8 cellular contexts compared by ENCODE assay signal in the genomic region with DNA sequence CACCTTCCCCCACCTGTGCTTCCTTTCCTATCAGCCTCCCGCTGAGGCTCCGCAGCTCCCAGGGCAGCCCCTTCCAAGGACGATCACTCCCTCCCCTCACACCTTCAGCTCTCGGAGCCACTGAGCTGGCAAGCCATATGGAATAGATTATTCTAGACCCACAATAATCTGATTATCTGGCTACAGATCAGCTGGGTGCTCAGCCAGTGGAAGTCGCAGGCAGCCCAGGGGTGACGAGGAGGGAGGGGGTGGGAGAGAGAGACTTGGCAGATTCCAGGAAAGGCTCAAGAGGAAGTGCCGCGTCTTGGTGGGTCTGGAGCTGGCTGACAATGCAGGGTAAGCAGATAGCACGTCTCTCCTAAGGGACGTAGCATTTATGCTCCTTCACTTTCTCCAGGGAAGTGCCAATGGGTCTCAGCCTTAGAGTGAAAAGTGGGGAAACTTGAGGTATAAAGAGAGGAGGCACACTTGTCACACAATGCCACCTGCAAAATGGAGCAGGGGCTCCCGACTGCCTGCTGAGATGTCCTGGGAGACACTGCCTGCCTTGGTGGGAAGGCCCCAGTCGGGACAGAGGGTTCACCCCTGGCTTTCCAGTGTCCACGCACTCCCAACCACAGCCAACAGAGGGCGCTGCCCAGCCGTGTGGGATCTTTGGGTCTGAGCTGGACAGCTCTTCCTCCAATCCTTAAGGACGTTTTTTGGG. TPM values are rescaled to one million over a fixed set of nuclear protein-coding genes. Genes with fewer than 3 reads are reported as not detected.
A peak's percentile ranks its signal among the peaks of the same experiment; 100 is the strongest.
DNase-seq lines count a peak whose midpoint lies in the region; ATAC-seq and TF ChIP-seq lines count a peak whose summit lies in the region.

No MANE protein-coding gene starts in this region.

- no peaks in the 10 kb centered on the region for H3K9me3 Mint-ChIP-seq in HFFc6
- no peaks in the 10 kb centered on the region for H3K9me3 Mint-ChIP-seq in activated CD8-positive, alpha-beta T cell treated with anti-CD3 and anti-CD28 coated beads, Interleukin-2, amount 10 ng/mL, durations not matched to agents 7 days and 5 days (ENCODE audit: insufficient read depth)
- H3K9me3 Mint-ChIP-seq in endodermal cell, result no peaks in the 10 kb centered on the region

- H3K4me1 Mint-ChIP-seq in HFFc6 (ENCODE audit: low read depth) (peaks cover 25% of the 10 kb centered on the region), endodermal cell (peaks cover 15% of the 10 kb centered on the region)
- peaks cover 5% of the 10 kb centered on the region for H3K4me1 Mint-ChIP-seq in activated CD8-positive, alpha-beta T cell treated with anti-CD3 and anti-CD28 coated beads, Interleukin-2, amount 10 ng/mL, durations not matched to agents 7 days and 5 days (ENCODE audit: low read depth)

- CTCF ChIA-PET in activated CD8-positive, alpha-beta T cell treated with anti-CD3 and anti-CD28 coated beads, Interleukin-2, amount 10 ng/mL, durations not matched to agents 7 days and 5 days (lab: Charles Lee), result interaction anchor here (0.7 to 6.3 kb wide), 36 partner anchors 9 to 432 kb away, joined by 3 to 100 read pairs (median 4); a partner anchor contains a TSS

- H3K27ac ChIP-seq in endodermal cell (ENCODE audit: low read depth, low read length), result no peak overlapping the region

- no peak overlapping the region for H3K4me3 Mint-ChIP-seq in HFFc6
- H3K4me3 Mint-ChIP-seq in activated CD8-positive, alpha-beta T cell treated with anti-CD3 and anti-CD28 coated beads, Interleukin-2, amount 10 ng/mL, durations not matched to agents 7 days and 5 days, result no peak overlapping the region
- peak overlapping the region; percentile 30 for H3K4me3 Mint-ChIP-seq in endodermal cell

- no peaks in the 10 kb centered on the region for H3K9me3 ChIP-seq in ES-I3 (ENCODE audit: control insufficient read depth, insufficient read depth, low read length)
- H3K9me3 ChIP-seq in endodermal cell (ENCODE audit: control insufficient read depth, low read length), result no peaks in the 10 kb centered on the region

- peak overlapping the region; percentile 62 for H3K4me3 ChIP-seq in endodermal cell (ENCODE audit: low read length)

- H3K27me3 ChIP-seq in endodermal cell (ENCODE audit: control insufficient read depth, insufficient read depth, low read length, poor library complexity, severe bottlenecking), result peaks cover 23% of the 10 kb centered on the region

- ATAC-seq in activated CD8-positive, alpha-beta T cell treated with anti-CD3 and anti-CD28 coated beads, Interleukin-2, amount 10 ng/mL, durations not matched to agents 7 days and 5 days, result peak; percentile 84
- no peak for ATAC-seq in GM21515 (IDR thresholded peaks at IDR 0.05; ENCODE audit: unreplicated experiment)

- DNase-seq in HFFc6 (peak; percentile 50), NCI-H82 (lab: John Stamatoyannopoulos, UW) (peak; percentile 97), endodermal cell (peak; percentile 98), midbrain (lab: John Stamatoyannopoulos, UW) (peak; percentile 82)
- peak; percentile 76 for DNase-seq in activated CD8-positive, alpha-beta T cell treated with anti-CD3 and anti-CD28 coated beads, Interleukin-2, amount 10 ng/mL, durations not matched to agents 7 days and 5 days
- peak; percentile 34 to 46 for DNase-seq in stimulated activated CD8-positive, alpha-beta memory T cell treated with anti-CD3 and anti-CD28 coated beads, Interleukin-7, amount 100 ng/mL, for 1 hour (ENCODE audit: low read depth in 2 of 2)

- POLR2A ChIA-PET in activated CD8-positive, alpha-beta T cell treated with anti-CD3 and anti-CD28 coated beads, Interleukin-2, amount 10 ng/mL, durations not matched to agents 7 days and 5 days (lab: Charles Lee), result interaction anchor here (0.6 kb wide), 1 partner anchor 114 kb away, joined by 3 read pairs; no protein-coding TSS in a partner anchor

- H3K27me3 Mint-ChIP-seq in HFFc6 (ENCODE audit: insufficient read depth) (peaks cover 4% of the 10 kb centered on the region; the same call in 1 of the 2 replicates), endodermal cell (ENCODE audit: insufficient read depth) (peaks cover 66% of the 10 kb centered on the region)
- peaks cover 8% of the 10 kb centered on the region for H3K27me3 Mint-ChIP-seq in activated CD8-positive, alpha-beta T cell treated with anti-CD3 and anti-CD28 coated beads, Interleukin-2, amount 10 ng/mL, durations not matched to agents 7 days and 5 days (ENCODE audit: low read depth)

- H3K4me1 ChIP-seq in ES-I3 (ENCODE audit: insufficient read depth, low read length) (no peaks in the 10 kb centered on the region), endodermal cell (ENCODE audit: control insufficient read depth, insufficient read depth, low read length) (peaks cover 5% of the 10 kb centered on the region)

- H3K9ac ChIP-seq in ES-I3 (ENCODE audit: low read depth, low read length) (peak overlapping the region; percentile 17; the same call in 1 of the 2 replicates), endodermal cell (ENCODE audit: extremely low read depth, low read length, poor library complexity, severe bottlenecking) (peak overlapping the region; percentile 34)

- no peaks in the 10 kb centered on the region for H3K36me3 ChIP-seq in ES-I3 (ENCODE audit: insufficient read depth, low read length)
- H3K36me3 ChIP-seq in endodermal cell (ENCODE audit: control insufficient read depth, insufficient read depth, low read length), result no peaks in the 10 kb centered on the region

- peak; percentile 98 for TF ChIP-seq CTCF in HFFc6 (IDR thresholded peaks at IDR 0.05)
- peak; percentile 98 for TF ChIP-seq CTCF in endodermal cell (conservative IDR thresholded peaks at IDR 0.05)

- no peaks in the 10 kb centered on the region for H3K36me3 Mint-ChIP-seq in HFFc6 (ENCODE audit: low read depth)
- no peaks in the 10 kb centered on the region for H3K36me3 Mint-ChIP-seq in activated CD8-positive, alpha-beta T cell treated with anti-CD3 and anti-CD28 coated beads, Interleukin-2, amount 10 ng/mL, durations not matched to agents 7 days and 5 days (ENCODE audit: low read depth)
- no peaks in the 10 kb centered on the region for H3K36me3 Mint-ChIP-seq in endodermal cell (ENCODE audit: low read depth)

- WGBS in endodermal cell (ENCODE audit: insufficient coverage in 1 of 2, insufficient read length in 1 of 2), 2 experiments, result 19 to 43% methylated on average over 9 to 16 of the region's 16 CpGs

- no peak overlapping the region; the same call in 1 of the 2 replicates for H3K27ac Mint-ChIP-seq in HFFc6
- H3K27ac Mint-ChIP-seq in activated CD8-positive, alpha-beta T cell treated with anti-CD3 and anti-CD28 coated beads, Interleukin-2, amount 10 ng/mL, durations not matched to agents 7 days and 5 days, result no peak overlapping the region
- H3K27ac Mint-ChIP-seq in endodermal cell, result peak overlapping the region; percentile 77

RNA-seq across cellular contexts. Expression of a gene that starts 9.4 kb away (rescaled TPM):
- under 1 TPM; 0.13 to 0.57 (median 0.26) TPM for total RNA-seq in HFFc6 (2021; fragmentation: NEBNext Ultra II Directional; extraction: Animal tissue kit (Norgen Biotek cat#: 25700))
- total RNA-seq in activated CD8-positive, alpha-beta T cell treated with anti-CD3 and anti-CD28 coated beads, Interleukin-2, amount 10 ng/mL, durations not matched to agents 7 days and 5 days, result 1 to 10 TPM; 1.8 to 2.4 TPM
- under 1 TPM in 1 of 2 donors, not detected in 1; 0.22 TPM for total RNA-seq in endodermal cell
- polyA plus RNA-seq in endodermal cell (2013, experiment 1 of 2), result 0.71 TPM
- 1.6 TPM for polyA plus RNA-seq in endodermal cell (2013, experiment 2 of 2)

RNA-seq across cellular contexts. Expression of a gene that starts 15.7 kb away (rescaled TPM):
- under 1 TPM in 3 of 6 experiments, not detected in 3; 0.19 to 0.26 (median 0.21) TPM for total RNA-seq in HFFc6 (2021; fragmentation: NEBNext Ultra II Directional; extraction: Animal tissue kit (Norgen Biotek cat#: 25700))
- total RNA-seq in activated CD8-positive, alpha-beta T cell treated with anti-CD3 and anti-CD28 coated beads, Interleukin-2, amount 10 ng/mL, durations not matched to agents 7 days and 5 days, result not detected
- total RNA-seq in endodermal cell, result 1 to 10 TPM in 1 of 2 donors, under 1 TPM in 1; 0.22 to 1.3 TPM
- 0.68 TPM for polyA plus RNA-seq in endodermal cell (2013, experiment 1 of 2)
- 0.54 TPM for polyA plus RNA-seq in endodermal cell (2013, experiment 2 of 2)

RNA-seq across cellular contexts. Expression of a gene that starts 54.2 kb away (rescaled TPM):
- 100 to 1,000 TPM; 502 to 857 (median 524) TPM for total RNA-seq in HFFc6 (2021; fragmentation: NEBNext Ultra II Directional; extraction: Animal tissue kit (Norgen Biotek cat#: 25700))
- total RNA-seq in activated CD8-positive, alpha-beta T cell treated with anti-CD3 and anti-CD28 coated beads, Interleukin-2, amount 10 ng/mL, durations not matched to agents 7 days and 5 days, result under 1 TPM; 0.29 to 0.61 TPM
- 1 to 10 TPM in 1 of 2 donors, under 1 TPM in 1; 0.95 to 3.3 TPM for total RNA-seq in endodermal cell
- 2.0 TPM for polyA plus RNA-seq in endodermal cell (2013, experiment 1 of 2)
- 2.2 TPM for polyA plus RNA-seq in endodermal cell (2013, experiment 2 of 2)

Comparison
In these comparisons a context has a peak if more than half of its experiments do, and no peak if none do; other contexts are left out.
1. DNase-seq: peak in every context shown above with its lines; median percentile 98 in endodermal cell; 97 in NCI-H82; 82 in midbrain; 76 in activated CD8-positive, alpha-beta T cell treated with anti-CD3 and anti-CD28 coated beads, Interleukin-2, amount 10 ng/mL, durations not matched to agents 7 days and 5 days; 50 in HFFc6; 40 in stimulated activated CD8-positive, alpha-beta memory T cell treated with anti-CD3 and anti-CD28 coated beads, Interleukin-7, amount 100 ng/mL, for 1 hour.
2. RNA of a gene that starts 54.2 kb away (total RNA-seq): 502 to 857 TPM in HFFc6; 0.95 to 3.3 TPM in endodermal cell and 0.29 to 0.61 TPM in activated CD8-positive, alpha-beta T cell treated with anti-CD3 and anti-CD28 coated beads, Interleukin-2, amount 10 ng/mL, durations not matched to agents 7 days and 5 days; every median in the first group is over 100 times any median in the second.